Comparison of ENCODE assay signal across 8 cellular contexts in the genomic region with DNA sequence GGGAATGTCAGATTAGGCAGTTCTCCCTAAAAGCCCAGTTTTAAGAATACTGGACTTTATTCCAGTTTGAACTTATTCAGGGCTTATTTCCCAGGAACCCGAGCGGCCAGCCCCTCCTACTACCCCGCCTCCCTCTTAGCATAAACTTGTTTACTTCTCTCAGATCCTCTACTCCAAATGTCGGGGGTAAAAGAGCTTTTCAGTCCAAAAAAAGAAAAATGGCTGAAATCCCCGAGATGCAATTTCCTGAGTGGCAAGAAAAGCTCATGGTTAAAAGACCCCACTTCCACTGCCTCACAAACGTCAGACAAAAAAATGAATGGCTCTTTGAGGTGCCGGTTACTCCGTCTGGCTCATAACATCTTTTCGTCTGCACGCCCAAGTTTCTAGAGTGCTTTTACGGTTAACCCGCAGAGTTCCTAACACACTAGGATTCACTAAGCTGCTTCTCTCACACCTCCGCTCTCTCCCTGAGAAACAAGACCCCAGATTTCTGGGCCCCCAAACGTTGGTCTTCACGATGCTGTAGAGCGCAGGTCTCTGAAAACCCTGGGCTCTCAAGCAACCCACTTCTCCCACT. TPM values are rescaled to one million over a fixed set of nuclear protein-coding genes. Genes with fewer than 3 reads are reported as not detected.
A peak's percentile ranks its signal among the peaks of the same experiment; 100 is the strongest.
DNase-seq lines count a peak whose midpoint lies in the region; FAIRE-seq and TF ChIP-seq lines count a peak whose summit lies in the region.

No MANE protein-coding gene starts in this region.

- H3K27me3 Mint-ChIP-seq in activated CD4-positive, alpha-beta T cell treated with anti-CD3 and anti-CD28 coated beads, Interleukin-2, amount 10 ng/mL, durations not matched to agents 7 days and 5 days: no peaks in the 10 kb centered on the region

- TF ChIP-seq POLR2A in GM12892 (IDR thresholded peaks at IDR 0.05; ENCODE audit: low read depth, low read length): no peak

- no peaks in the 10 kb centered on the region for H4K20me1 ChIP-seq in Karpas-422 (ENCODE audit: insufficient read depth, low read depth, low read length)

- peak overlapping the region; percentile 84 for H3K27ac ChIP-seq in Karpas-422 (ENCODE audit: low read length)
- peak overlapping the region; percentile 91 for H3K27ac ChIP-seq in neutrophil

- TF ChIP-seq CTCF in neutrophil (IDR thresholded peaks at IDR 0.05): no peak

- H3K4me1 ChIP-seq in Karpas-422 (ENCODE audit: low read length) (peaks cover 16% of the 10 kb centered on the region), neutrophil (ENCODE audit: control insufficient read depth in 1 of 2, insufficient read depth in 1 of 2, low read depth in 1 of 2, low read length in 1 of 2) (peaks cover 33 to 39% of the 10 kb centered on the region in 2 experiments)

- no peaks in the 10 kb centered on the region for H3K9me2 ChIP-seq in Karpas-422 (replicated peaks; ENCODE audit: insufficient read depth, low read length)

- H3K9ac ChIP-seq in Karpas-422 (ENCODE audit: low read length): peak overlapping the region; percentile 91

- no peaks in the 10 kb centered on the region for H3K9me3 ChIP-seq in Karpas-422 (ENCODE audit: low read length)
- no peaks in the 10 kb centered on the region for H3K9me3 ChIP-seq in neutrophil

- H3K9me3 Mint-ChIP-seq in activated CD4-positive, alpha-beta T cell treated with anti-CD3 and anti-CD28 coated beads, Interleukin-2, amount 10 ng/mL, durations not matched to agents 7 days and 5 days: no peaks in the 10 kb centered on the region

- H3K79me2 ChIP-seq in Karpas-422 (ENCODE audit: low read length): peaks cover 71% of the 10 kb centered on the region

- H3K36me3 ChIP-seq in Karpas-422 (ENCODE audit: insufficient read depth, low read length): peaks cover 27% of the 10 kb centered on the region
- peaks cover 15% of the 10 kb centered on the region for H3K36me3 ChIP-seq in neutrophil

- no peak for FAIRE-seq in GM12892 (lab: Jason Lieb, UNC)

- H3K4me3 Mint-ChIP-seq in activated CD4-positive, alpha-beta T cell treated with anti-CD3 and anti-CD28 coated beads, Interleukin-2, amount 10 ng/mL, durations not matched to agents 7 days and 5 days: no peak overlapping the region

- peaks cover 24% of the 10 kb centered on the region for H3K4me1 Mint-ChIP-seq in activated CD4-positive, alpha-beta T cell treated with anti-CD3 and anti-CD28 coated beads, Interleukin-2, amount 10 ng/mL, durations not matched to agents 7 days and 5 days

- CTCF ChIA-PET in activated CD4-positive, alpha-beta T cell treated with anti-CD3 and anti-CD28 coated beads, Interleukin-2, amount 10 ng/mL, durations not matched to agents 7 days and 5 days (lab: Charles Lee): interaction anchor here (0.9 to 3.9 kb wide), 4 partner anchors 8 to 175 kb away, joined by 3 to 30 read pairs (median 4); partner anchors contain the start of gene KDM3B

- no peak overlapping the region for H3K27ac Mint-ChIP-seq in activated CD4-positive, alpha-beta T cell treated with anti-CD3 and anti-CD28 coated beads, Interleukin-2, amount 10 ng/mL, durations not matched to agents 7 days and 5 days

- H3K4me3 ChIP-seq in Karpas-422 (ENCODE audit: low read length) (peak overlapping the region; percentile 92), neutrophil (ENCODE audit: low read depth in 1 of 2, low read length in 1 of 2) (peak overlapping the region; percentile 77 to 86)

- H3K36me3 Mint-ChIP-seq in activated CD4-positive, alpha-beta T cell treated with anti-CD3 and anti-CD28 coated beads, Interleukin-2, amount 10 ng/mL, durations not matched to agents 7 days and 5 days (ENCODE audit: low read depth): peaks cover 37% of the 10 kb centered on the region

- peak; percentile 68 for DNase-seq in activated effector memory CD4-positive, alpha-beta T cell treated with anti-CD3 and anti-CD28 coated beads, Interleukin-2, amount 50 U/mL, for 16 hours
- no peak for DNase-seq in activated effector memory CD4-positive, alpha-beta T cell treated with Interleukin-2 at 50 U/mL for 16 hours
- peak; percentile 68 for DNase-seq in Karpas-422
- peak; percentile 47 for DNase-seq in activated CD4-positive, alpha-beta T cell treated with anti-CD3 and anti-CD28 coated beads, Interleukin-2, amount 10 ng/mL, durations not matched to agents 7 days and 5 days
- peak; percentile 15 for DNase-seq in foreskin melanocyte
- DNase-seq in effector CD8-positive, alpha-beta T cell (lab: John Stamatoyannopoulos, UW): no peak
- no peak for DNase-seq in GM12892 (ENCODE audit: insufficient read length)

- POLR2A ChIA-PET in activated CD4-positive, alpha-beta T cell treated with anti-CD3 and anti-CD28 coated beads, Interleukin-2, amount 10 ng/mL, durations not matched to agents 7 days and 5 days (lab: Charles Lee): interaction anchor here (0.7 kb wide), 1 partner anchor 55 kb away, joined by 3 read pairs; no protein-coding TSS in a partner anchor

- peak overlapping the region; percentile 91 for H3K4me2 ChIP-seq in Karpas-422 (ENCODE audit: low read depth, low read length, poor library complexity, severe bottlenecking)

- peak overlapping the region; percentile 96 for H2AFZ ChIP-seq in Karpas-422 (ENCODE audit: low read length)

- no peaks in the 10 kb centered on the region for H3K27me3 ChIP-seq in Karpas-422 (ENCODE audit: low read length)
- no peaks in the 10 kb centered on the region for H3K27me3 ChIP-seq in neutrophil

RNA-seq across cellular contexts. Expression of gene BRD8, which starts 0.4 kb away (rescaled TPM):
- total RNA-seq in Karpas-422 (2014; rRNA removed; shearing (Covaris generic); ENCODE audit: low replicate concordance): 44.9 and 51.9 TPM in 2 replicates
- 10 to 100 TPM; 74.6 to 77.1 TPM for total RNA-seq in activated CD4-positive, alpha-beta T cell treated with anti-CD3 and anti-CD28 coated beads, Interleukin-2, amount 10 ng/mL, durations not matched to agents 7 days and 5 days
- polyA plus RNA-seq in GM12892 (2012; ENCODE audit: missing spikeins): 28.6 TPM

RNA-seq across cellular contexts. Expression of gene KIF20A, which starts 0.9 kb away (rescaled TPM):
- 16.9 and 26.5 TPM in 2 replicates for total RNA-seq in Karpas-422 (2014; rRNA removed; shearing (Covaris generic); ENCODE audit: low replicate concordance)
- total RNA-seq in activated CD4-positive, alpha-beta T cell treated with anti-CD3 and anti-CD28 coated beads, Interleukin-2, amount 10 ng/mL, durations not matched to agents 7 days and 5 days: 10 to 100 TPM; 70.9 to 74.7 TPM
- 13.7 TPM for polyA plus RNA-seq in GM12892 (2012; ENCODE audit: missing spikeins)

RNA-seq across cellular contexts. Expression of gene CDC23, which starts 35.1 kb away (rescaled TPM):
- total RNA-seq in Karpas-422 (2014; rRNA removed; shearing (Covaris generic); ENCODE audit: low replicate concordance): 16.6 and 24.0 TPM in 2 replicates
- 10 to 100 TPM; 32.2 to 34.6 TPM for total RNA-seq in activated CD4-positive, alpha-beta T cell treated with anti-CD3 and anti-CD28 coated beads, Interleukin-2, amount 10 ng/mL, durations not matched to agents 7 days and 5 days
- 32.9 TPM for polyA plus RNA-seq in GM12892 (2012; ENCODE audit: missing spikeins)

RNA-seq across cellular contexts. Expression of gene NME5, which starts 38.8 kb away (rescaled TPM):
- total RNA-seq in Karpas-422 (2014; rRNA removed; shearing (Covaris generic); ENCODE audit: low replicate concordance): 1.3 and 2.0 TPM in 2 replicates
- not detected for total RNA-seq in activated CD4-positive, alpha-beta T cell treated with anti-CD3 and anti-CD28 coated beads, Interleukin-2, amount 10 ng/mL, durations not matched to agents 7 days and 5 days
- 0.68 TPM for polyA plus RNA-seq in GM12892 (2012; ENCODE audit: missing spikeins)

Comparison
In these comparisons a context has a peak if more than half of its experiments do, and no peak if none do; other contexts are left out.
1. DNase-seq: peak in activated effector memory CD4-positive, alpha-beta T cell treated with anti-CD3 and anti-CD28 coated beads, Interleukin-2, amount 50 U/mL, for 16 hours (single experiment), Karpas-422 (single experiment), activated CD4-positive, alpha-beta T cell treated with anti-CD3 and anti-CD28 coated beads, Interleukin-2, amount 10 ng/mL, durations not matched to agents 7 days and 5 days (single experiment) and foreskin melanocyte (single experiment); none in activated effector memory CD4-positive, alpha-beta T cell treated with Interleukin-2 at 50 U/mL for 16 hours (single experiment), effector CD8-positive, alpha-beta T cell (single experiment) and GM12892 (single experiment).